Comparison of ENCODE assay signal across 9 cellular contexts in genomic region chr20:5168582-5169396, GRCh38. TPM values are rescaled to one million over a fixed set of nuclear protein-coding genes. Genes with fewer than 3 reads are reported as not detected.
A peak's percentile ranks its signal among the peaks of the same experiment; 100 is the strongest.
DNase-seq lines count a peak whose midpoint lies in the region; ATAC-seq, FAIRE-seq and TF ChIP-seq lines count a peak whose summit lies in the region.
"Had no signal": no experiment of that assay in that cellular context is flagged by ENCODE, and none has a peak within 500 bp of the region (broad histone marks: within the 10 kb centered on the region; RNA-seq: fewer than 3 reads in every experiment).

No MANE protein-coding gene starts in this region.

- peak overlapping the region; percentile 61 to 88 for H3K18ac ChIP-seq in mesenchymal stem cell (ENCODE audit: low read depth in 1 of 2, low read length in 2 of 2)

- H3K4me3 ChIP-seq in mammary epithelial cell (replicated peaks in 1 of 3; ENCODE audit: insufficient read depth in 1 of 3, low read depth in 2 of 3, low read length in 3 of 3) (no peak overlapping the region), mesenchymal stem cell (ENCODE audit: insufficient read depth in 1 of 2, low read depth in 1 of 2, low read length in 2 of 2) (no peak overlapping the region), WERI-Rb-1 (ENCODE audit: low read depth, low read length) (no peak overlapping the region)

- H2AFZ ChIP-seq in mammary epithelial cell (ENCODE audit: low read depth, low read length) (peak overlapping the region; percentile 57), mesenchymal stem cell (ENCODE audit: low read depth, low read length) (no peak overlapping the region)

- H2BK12ac ChIP-seq in mesenchymal stem cell (ENCODE audit: low read length in 2 of 2), result peak overlapping the region; percentile 41 to 51

- BruUV-seq in mammary epithelial cell (replicated peaks; lab: Mats Ljungman, UMichigan), result no TSS peak

- in situ Hi-C loops in mammary epithelial cell (cut with MboI; ENCODE audit: low sequenced_read_pairs in 2 of 2), result no loop called here

- peak; percentile 56 for FAIRE-seq in GM18507 (lab: Jason Lieb, UNC)

- CTCF ChIA-PET in mammary epithelial cell (lab: Charles Lee; ENCODE audit: low non-redundant PET), result interaction anchor here (1.0 to 1.4 kb wide), 2 partner anchors 15 to 43 kb away, joined by 3 to 12 read pairs; no protein-coding TSS in a partner anchor

- peak overlapping the region; percentile 6 for H3K9ac ChIP-seq in mammary epithelial cell (ENCODE audit: insufficient read depth, low read length)
- H3K9ac ChIP-seq in mesenchymal stem cell (ENCODE audit: low read length), result peak overlapping the region; percentile 23

- peak overlapping the region; percentile 47 to 57 for H3K4ac ChIP-seq in mesenchymal stem cell (ENCODE audit: low read depth in 1 of 2, low read length in 2 of 2)

- H3K23ac ChIP-seq in mesenchymal stem cell (ENCODE audit: low read length in 2 of 2), result no peak overlapping the region

- DNase-seq in GM18507 (ENCODE audit: extremely low spot score, insufficient read length, low read depth) (no peak), NCI-H2107 treated with DMSO at 0.1 percent for 48 hours (lab: John Stamatoyannopoulos, UW; ENCODE audit: unreplicated experiment) (peak; percentile 76), mammary epithelial cell (peak; percentile 45), mesenchymal stem cell (peak; percentile 69), WERI-Rb-1 (no peak)
- DNase-seq in stimulated activated CD4-positive, alpha-beta T cell treated with anti-CD3 and anti-CD28 coated beads, Interleukin-4, amount 100 ng/mL, for 1 hour, result no peak

- dilution Hi-C loops in mammary epithelial cell (cut with HindIII; ENCODE audit: low sequenced_read_pairs), result no loop called here

- 28% methylated on average over 4 of the region's 4 CpGs for WGBS in mammary epithelial cell (ENCODE audit: low coverage, missing lambda C conversion rate)
- WGBS in mesenchymal stem cell, result 19% methylated on average over 4 of the region's 4 CpGs

- no peak overlapping the region for H2BK5ac ChIP-seq in mesenchymal stem cell (ENCODE audit: low read depth, low read length, poor library complexity, severe bottlenecking)

- no peaks in the 10 kb centered on the region for H4K20me1 ChIP-seq in mammary epithelial cell (ENCODE audit: insufficient read depth, low read length)

- H2BK15ac ChIP-seq in mesenchymal stem cell (ENCODE audit: low read depth, poor library complexity, severe bottlenecking), result peak overlapping the region; percentile 3

- intact Hi-C loops in mammary epithelial cell (cut with micrococcal nuclease), result no loop called here

- no peak overlapping the region for H2AK5ac ChIP-seq in mesenchymal stem cell (ENCODE audit: low read length, severe bottlenecking)

- peak overlapping the region; percentile 9 for H3K27ac ChIP-seq in mammary epithelial cell (ENCODE audit: insufficient read depth, low read depth, low read length)
- H3K27ac ChIP-seq in mesenchymal stem cell (ENCODE audit: low read length, poor library complexity, severe bottlenecking), result peak overlapping the region; percentile 0
- H3K27ac ChIP-seq in WERI-Rb-1, result no peak overlapping the region

- no peaks in the 10 kb centered on the region for H3K36me3 ChIP-seq in mammary epithelial cell (ENCODE audit: insufficient read depth, low read length)
- peaks cover 9 to 21% of the 10 kb centered on the region in 2 experiments for H3K36me3 ChIP-seq in mesenchymal stem cell (ENCODE audit: control insufficient read depth in 1 of 2, insufficient read depth in 2 of 2, low read depth in 1 of 2, low read length in 2 of 2)
- no peaks in the 10 kb centered on the region; the same call in 1 of the 2 replicates for H3K36me3 ChIP-seq in WERI-Rb-1

- no peak overlapping the region for H2BK120ac ChIP-seq in mesenchymal stem cell (ENCODE audit: low read depth, low read length)

- H3K4me2 ChIP-seq in mammary epithelial cell (ENCODE audit: insufficient read depth, low read depth, low read length) (peak overlapping the region; percentile 52), mesenchymal stem cell (ENCODE audit: low read length, poor library complexity, severe bottlenecking) (no peak overlapping the region)

- peaks cover 74% of the 10 kb centered on the region for H3K79me2 ChIP-seq in mammary epithelial cell (ENCODE audit: insufficient read depth, low read length)

- H3K27me3 ChIP-seq in mammary epithelial cell (ENCODE audit: insufficient read depth, low read length), result no peaks in the 10 kb centered on the region
- no peaks in the 10 kb centered on the region for H3K27me3 ChIP-seq in mesenchymal stem cell (ENCODE audit: control insufficient read depth in 1 of 2, insufficient read depth in 1 of 2, low read length in 2 of 2)
- no peaks in the 10 kb centered on the region for H3K27me3 ChIP-seq in WERI-Rb-1 (ENCODE audit: insufficient read depth, low read depth, severe bottlenecking)

- no peak for TF ChIP-seq CTCF in mammary epithelial cell (conservative IDR thresholded peaks at IDR 0.05 in 1 of 2, IDR thresholded peaks at IDR 0.05 in 1 of 2; ENCODE audit: extremely low read depth in 1 of 2, insufficient read depth in 1 of 2, low read depth in 1 of 2, low read length in 2 of 2)
- no peak for TF ChIP-seq CTCF in WERI-Rb-1 (IDR thresholded peaks at IDR 0.05; ENCODE audit: low read depth, low read length)

- H3K14ac ChIP-seq in mesenchymal stem cell (ENCODE audit: low read length in 2 of 2), result peak overlapping the region in 1 of 2 experiments; percentile 64

- H4K8ac ChIP-seq in mesenchymal stem cell (ENCODE audit: low read length), result peak overlapping the region; percentile 45

- peak overlapping the region; percentile 24 for H4K91ac ChIP-seq in mesenchymal stem cell (ENCODE audit: low read length)

- H3K4me1 ChIP-seq in mammary epithelial cell (ENCODE audit: insufficient read depth, low read length) (peaks cover 14% of the 10 kb centered on the region), mesenchymal stem cell (ENCODE audit: control insufficient read depth, insufficient read depth, low read depth, low read length) (peaks cover 25% of the 10 kb centered on the region)

- ATAC-seq in GM21576 (IDR thresholded peaks at IDR 0.05; ENCODE audit: unreplicated experiment) (no peak), HG02642 (IDR thresholded peaks at IDR 0.05; ENCODE audit: poor library complexity, unreplicated experiment) (no peak)
- ATAC-seq: Panc1 had no signal

- H3K79me1 ChIP-seq in mesenchymal stem cell (replicated peaks; ENCODE audit: low read length, poor library complexity, severe bottlenecking), result peaks cover 68% of the 10 kb centered on the region

- H3K9me3 ChIP-seq in mammary epithelial cell (replicated peaks; ENCODE audit: insufficient read depth, low read length) (no peaks in the 10 kb centered on the region), mesenchymal stem cell (ENCODE audit: control insufficient read depth, low read length) (no peaks in the 10 kb centered on the region), WERI-Rb-1 (ENCODE audit: severe bottlenecking) (no peaks in the 10 kb centered on the region)

RNA-seq across cellular contexts. Expression of gene CDS2, which starts 42.0 kb away (rescaled TPM):
- total RNA-seq in mammary epithelial cell, result 10 to 100 TPM; 37.6 to 63.8 TPM
- 22.5 TPM for polyA plus RNA-seq in mammary epithelial cell
- 203 TPM for polyA minus RNA-seq in mammary epithelial cell
- 29.5 TPM for polyA plus RNA-seq in mesenchymal stem cell (2013, experiment 1 of 2)
- polyA plus RNA-seq in mesenchymal stem cell (2013, experiment 2 of 2), result 32.0 TPM

RNA-seq across cellular contexts. Expression of gene PCNA, which starts 49.0 kb away (rescaled TPM):
- 100 to 1,000 TPM in 1 of 2 donors, 10 to 100 TPM in 1; 77.7 to 145 TPM for total RNA-seq in mammary epithelial cell
- 412 TPM for polyA plus RNA-seq in mammary epithelial cell
- polyA minus RNA-seq in mammary epithelial cell, result 167 TPM
- 53.6 TPM for polyA plus RNA-seq in mesenchymal stem cell (2013, experiment 1 of 2)
- polyA plus RNA-seq in mesenchymal stem cell (2013, experiment 2 of 2), result 57.8 TPM

RNA-seq across cellular contexts. Expression of gene TMEM230, which starts 55.9 kb away (rescaled TPM):
- total RNA-seq in mammary epithelial cell, result 10 to 100 TPM; 48.5 to 52.5 TPM
- 58.5 TPM for polyA plus RNA-seq in mammary epithelial cell
- polyA minus RNA-seq in mammary epithelial cell, result 27.3 TPM
- 159 TPM for polyA plus RNA-seq in mesenchymal stem cell (2013, experiment 1 of 2)
- 168 TPM for polyA plus RNA-seq in mesenchymal stem cell (2013, experiment 2 of 2)

Comparison
In these comparisons a context has a peak if more than half of its experiments do, and no peak if none do; other contexts are left out.
1. DNase-seq: peak in NCI-H2107 treated with DMSO at 0.1 percent for 48 hours (single experiment), mammary epithelial cell (single experiment) and mesenchymal stem cell (single experiment); none in GM18507 (single experiment), stimulated activated CD4-positive, alpha-beta T cell treated with anti-CD3 and anti-CD28 coated beads, Interleukin-4, amount 100 ng/mL, for 1 hour (single experiment) and WERI-Rb-1 (single experiment).